ENCODE assay signal across 17 cellular contexts in genomic region chr1:46343705-46344104, GRCh38. TPM values are rescaled to one million over a fixed set of nuclear protein-coding genes. Genes with fewer than 3 reads are reported as not detected.
A peak's percentile ranks its signal among the peaks of the same experiment; 100 is the strongest.
DNase-seq lines count a peak whose midpoint lies in the region; ATAC-seq and TF ChIP-seq lines count a peak whose summit lies in the region.
"Had no signal": no experiment of that assay in that cellular context is flagged by ENCODE, and none has a peak within 500 bp of the region (broad histone marks: within the 10 kb centered on the region; RNA-seq: fewer than 3 reads in every experiment).

No MANE protein-coding gene starts in this region.

- no peak for TF ChIP-seq CTCF in activated B cell treated with CpG ODN at 0.5 μM for 24 hours (IDR thresholded peaks at IDR 0.05)

- ATAC-seq in stimulated activated naive CD8-positive, alpha-beta T cell treated with anti-CD3 and anti-CD28 coated beads, Interleukin-15, Interleukin-2, amounts not matched to agents 100 U/mL and 50 U/mL, for 24 hours: no peak
- no peak for ATAC-seq in activated B cell treated with CpG ODN at 0.5 μM for 24 hours (ENCODE audit: low read depth)
- no peak for ATAC-seq in HG02623 (IDR thresholded peaks at IDR 0.05; ENCODE audit: unreplicated experiment)
- ATAC-seq: activated T-cell treated with anti-CD3 and anti-CD28 coated beads, Interleukin-2, amount 50 U/mL, for 72 hours; left lobe of liver had no signal

- intact Hi-C loops in activated B cell treated with CpG ODN at 0.5 μM for 24 hours (cut with micrococcal nuclease): loop anchor here (10.0 kb wide), 1 partner anchor 659 kb away; the partner anchor contains the start of genes GPBP1L1 and TMEM69

- H3K27me3 Mint-ChIP-seq in stimulated activated naive CD8-positive, alpha-beta T cell treated with anti-CD3 and anti-CD28 coated beads, Interleukin-15, Interleukin-2, amounts not matched to agents 100 ng/mL and 50 ng/mL, for 24 hours: no peaks in the 10 kb centered on the region
- H3K27me3 Mint-ChIP-seq in activated B cell treated with CpG ODN at 0.5 μM for 24 hours: no peaks in the 10 kb centered on the region
- H3K27me3 Mint-ChIP-seq in immature natural killer cell (ENCODE audit: low read depth in 3 of 3): peaks cover 5 to 19% (median 10%) of the 10 kb centered on the region in 3 donors

- H3K27ac Mint-ChIP-seq in stimulated activated naive CD8-positive, alpha-beta T cell treated with anti-CD3 and anti-CD28 coated beads, Interleukin-15, Interleukin-2, amounts not matched to agents 100 ng/mL and 50 ng/mL, for 24 hours: peak overlapping the region; percentile 79
- peak overlapping the region; percentile 36 for H3K27ac Mint-ChIP-seq in activated B cell treated with CpG ODN at 0.5 μM for 24 hours
- peak overlapping the region in 5 of 6 donors; percentile 97 to 99 (median 98) for H3K27ac Mint-ChIP-seq in immature natural killer cell

- H3K36me3 Mint-ChIP-seq in stimulated activated naive CD8-positive, alpha-beta T cell treated with anti-CD3 and anti-CD28 coated beads, Interleukin-15, Interleukin-2, amounts not matched to agents 100 ng/mL and 50 ng/mL, for 24 hours (ENCODE audit: low read depth): peaks cover 47% of the 10 kb centered on the region
- peaks cover 62% of the 10 kb centered on the region for H3K36me3 Mint-ChIP-seq in activated B cell treated with CpG ODN at 0.5 μM for 24 hours (ENCODE audit: low read depth)
- peaks cover 3 to 12% (median 4%) of the 10 kb centered on the region in 3 donors for H3K36me3 Mint-ChIP-seq in immature natural killer cell

- no peak overlapping the region for H3K4me3 Mint-ChIP-seq in stimulated activated naive CD8-positive, alpha-beta T cell treated with anti-CD3 and anti-CD28 coated beads, Interleukin-15, Interleukin-2, amounts not matched to agents 100 ng/mL and 50 ng/mL, for 24 hours
- no peak overlapping the region for H3K4me3 Mint-ChIP-seq in activated B cell treated with CpG ODN at 0.5 μM for 24 hours
- H3K4me3 Mint-ChIP-seq in immature natural killer cell: no peak overlapping the region
- H3K4me3 Mint-ChIP-seq: activated T-cell treated with anti-CD3 and anti-CD28 coated beads, Interleukin-2, amount 50 U/mL, for 72 hours had no signal

- CTCF ChIA-PET in activated B cell treated with CpG ODN at 0.5 μM for 24 hours (lab: Charles Lee): interaction anchor here (0.9 to 1.0 kb wide), 3 partner anchors 10 to 120 kb away, joined by 3 read pairs; partner anchors contain the start of genes LRRC41 and UQCRH

- DNase-seq in stimulated activated naive CD8-positive, alpha-beta T cell treated with anti-CD3 and anti-CD28 coated beads, Interleukin-15, Interleukin-2, amounts not matched to agents 100 U/mL and 50 U/mL, for 24 hours: no peak
- DNase-seq in activated B cell treated with CpG ODN at 0.5 μM for 24 hours: no peak
- no peak for DNase-seq in immature natural killer cell
- DNase-seq in NCI-H345 (lab: John Stamatoyannopoulos, UW): no peak
- no peak for DNase-seq in NCI-H1694 (lab: John Stamatoyannopoulos, UW)
- DNase-seq: activated CD4-positive, alpha-beta T cell treated with anti-CD3 and anti-CD28 coated beads, Interleukin-2, amount 50 U/mL, for 48 hours; activated T-cell treated with anti-CD3 and anti-CD28 coated beads, Interleukin-2, amount 50 U/mL, for 72 hours; effector CD8-positive, alpha-beta T cell; glutamatergic neuron; Kasumi-1; NCI-H1092 treated with DMSO at 0.1 percent for 48 hours; NCI-H2081; stimulated activated CD4-positive, alpha-beta T cell treated with anti-CD3 and anti-CD28 coated beads, Interleukin-12 subunit alpha, Interleukin-12 subunit beta, amount 100 ng/mL, for 4 hours; stimulated activated CD8-positive, alpha-beta memory T cell treated with anti-CD3 and anti-CD28 coated beads, Interleukin-4, amount 100 ng/mL, for 48 hours had no signal

- H3K9me3 Mint-ChIP-seq in stimulated activated naive CD8-positive, alpha-beta T cell treated with anti-CD3 and anti-CD28 coated beads, Interleukin-15, Interleukin-2, amounts not matched to agents 100 ng/mL and 50 ng/mL, for 24 hours: no peaks in the 10 kb centered on the region
- no peaks in the 10 kb centered on the region for H3K9me3 Mint-ChIP-seq in activated B cell treated with CpG ODN at 0.5 μM for 24 hours
- no peaks in the 10 kb centered on the region for H3K9me3 Mint-ChIP-seq in immature natural killer cell
- H3K9me3 Mint-ChIP-seq: activated T-cell treated with anti-CD3 and anti-CD28 coated beads, Interleukin-2, amount 50 U/mL, for 72 hours had no signal

- POLR2A ChIA-PET in activated B cell treated with CpG ODN at 0.5 μM for 24 hours (lab: Charles Lee): interaction anchor here (1.0 to 4.9 kb wide), 3 partner anchors 11 to 45 kb away, joined by 4 to 66 read pairs (median 7); partner anchors contain the start of genes LRRC41 and UQCRH

- H3K4me1 Mint-ChIP-seq in stimulated activated naive CD8-positive, alpha-beta T cell treated with anti-CD3 and anti-CD28 coated beads, Interleukin-15, Interleukin-2, amounts not matched to agents 100 ng/mL and 50 ng/mL, for 24 hours (ENCODE audit: low read depth): peaks cover 62% of the 10 kb centered on the region
- H3K4me1 Mint-ChIP-seq in activated B cell treated with CpG ODN at 0.5 μM for 24 hours (peaks cover 36% of the 10 kb centered on the region), immature natural killer cell (peaks cover 36 to 41% of the 10 kb centered on the region in 2 donors)

RNA-seq across cellular contexts. Expression of gene NSUN4, which starts 3.1 kb away (rescaled TPM):
- 35.3 and 38.6 TPM in 2 replicates for total RNA-seq in activated B cell treated with CpG ODN at 0.5 μM for 24 hours
- polyA plus RNA-seq in immature natural killer cell: 10 to 100 TPM in 1 of 3 donors, 1 to 10 TPM in 2; 3.4 to 16.3 (median 7.4) TPM

RNA-seq across cellular contexts. Expression of gene UQCRH, which starts 40.2 kb away (rescaled TPM):
- 243 and 279 TPM in 2 replicates for total RNA-seq in activated B cell treated with CpG ODN at 0.5 μM for 24 hours
- polyA plus RNA-seq in immature natural killer cell: 100 to 1,000 TPM; 222 to 278 (median 252) TPM

RNA-seq across cellular contexts. Expression of gene LRRC41, which starts 40.3 kb away (rescaled TPM):
- 59.5 and 60.2 TPM in 2 replicates for total RNA-seq in activated B cell treated with CpG ODN at 0.5 μM for 24 hours
- polyA plus RNA-seq in immature natural killer cell: 10 to 100 TPM; 44.2 to 71.6 (median 65.4) TPM

RNA-seq across cellular contexts. Expression of gene FAAH, which starts 50.4 kb away (rescaled TPM):
- total RNA-seq in activated B cell treated with CpG ODN at 0.5 μM for 24 hours: 5.1 and 6.4 TPM in 2 replicates
- 1 to 10 TPM; 1.8 to 2.8 (median 2.1) TPM for polyA plus RNA-seq in immature natural killer cell

Comparison
In these comparisons a context has a peak if more than half of its experiments do, and no peak if none do; other contexts are left out.
1. H3K27ac Mint-ChIP-seq: peak in every context shown above with its lines; median percentile 98 in immature natural killer cell; 79 in stimulated activated naive CD8-positive, alpha-beta T cell treated with anti-CD3 and anti-CD28 coated beads, Interleukin-15, Interleukin-2, amounts not matched to agents 100 ng/mL and 50 ng/mL, for 24 hours; 36 in activated B cell treated with CpG ODN at 0.5 μM for 24 hours.